Comparison of ENCODE assay signal across 19 cellular contexts in genomic region chr14:94379291-94380224, GRCh38. TPM values are rescaled to one million over a fixed set of nuclear protein-coding genes. Genes with fewer than 3 reads are reported as not detected.
"Had no signal": no experiment of that assay in that cellular context is flagged by ENCODE, and none has a peak within 500 bp of the region (broad histone marks: within the 10 kb centered on the region; RNA-seq: fewer than 3 reads in every experiment).

No MANE protein-coding gene starts in this region.

- H3K4me3 ChIP-seq: hepatocyte, lower lobe of right lung, SJCRH30, spleen, suprapubic skin, upper lobe of left lung had no signal

- H3K9me3 ChIP-seq: lower lobe of right lung, SJCRH30, spleen, suprapubic skin, upper lobe of left lung had no signal

- DNase-seq: central memory CD4-positive, alpha-beta T cell; cortex of kidney; erythroblast; kidney glomerular epithelial cell; lower lobe of right lung; naive thymus-derived CD4-positive, alpha-beta T cell; nucleus accumbens; right cardiac atrium; SJCRH30; spleen; stimulated activated CD4-positive, alpha-beta T cell treated with anti-CD3 and anti-CD28 coated beads, Interleukin-1b, Interleukin-23, amount 100 ng/mL, for 48 hours; stimulated activated naive B cell treated with anti-CD40 and anti-IgM and Interleukin-4, amounts not matched to agents 10 μg/mL and 1 μg/mL and 100 μg/mL, for 72 hours; T-helper 9 cell; upper lobe of left lung had no signal

- H3K27ac ChIP-seq: hepatocyte, lower lobe of right lung, SJCRH30, spleen, suprapubic skin, upper lobe of left lung, VCaP had no signal

- H3K27me3 Mint-ChIP-seq: progenitor cell of endocrine pancreas had no signal

- H3K9me3 Mint-ChIP-seq: stimulated activated naive B cell treated with anti-CD40 and anti-IgM and Interleukin-4, amounts not matched to agents 10 μg/mL and 1 μg/mL and 100 μg/mL, for 72 hours had no signal

- ATAC-seq: lower lobe of right lung; naive thymus-derived CD4-positive, alpha-beta T cell; right cardiac atrium; stimulated activated naive B cell treated with anti-CD40 and anti-IgM and Interleukin-4, amounts not matched to agents 10 μg/mL and 1 μg/mL and 100 μg/mL, for 72 hours had no signal

- H3K27ac Mint-ChIP-seq: naive thymus-derived CD4-positive, alpha-beta T cell; progenitor cell of endocrine pancreas; stimulated activated naive B cell treated with anti-CD40 and anti-IgM and Interleukin-4, amounts not matched to agents 10 μg/mL and 1 μg/mL and 100 μg/mL, for 72 hours had no signal

- H3K27me3 ChIP-seq: hepatocyte, SJCRH30, spleen, suprapubic skin, upper lobe of left lung had no signal

- H2AFZ ChIP-seq: hepatocyte had no signal

- H3K4me1 ChIP-seq: SJCRH30, suprapubic skin had no signal

- H3K36me3 Mint-ChIP-seq: naive thymus-derived CD4-positive, alpha-beta T cell; stimulated activated naive B cell treated with anti-CD40 and anti-IgM and Interleukin-4, amounts not matched to agents 10 μg/mL and 1 μg/mL and 100 μg/mL, for 72 hours had no signal

- H3K4me3 Mint-ChIP-seq: naive thymus-derived CD4-positive, alpha-beta T cell; stimulated activated naive B cell treated with anti-CD40 and anti-IgM and Interleukin-4, amounts not matched to agents 10 μg/mL and 1 μg/mL and 100 μg/mL, for 72 hours had no signal

- H3K4me1 Mint-ChIP-seq: stimulated activated naive B cell treated with anti-CD40 and anti-IgM and Interleukin-4, amounts not matched to agents 10 μg/mL and 1 μg/mL and 100 μg/mL, for 72 hours had no signal

- H3K4me2 ChIP-seq: hepatocyte had no signal

- H3K36me3 ChIP-seq: SJCRH30, suprapubic skin had no signal

RNA-seq across cellular contexts. Expression of gene SERPINA1, which starts 8.8 kb away (rescaled TPM):
- total RNA-seq: SJCRH30 had no signal

RNA-seq across cellular contexts. Expression of gene SERPINA2, which starts 13.1 kb away (rescaled TPM):
- total RNA-seq: hepatocyte; lower lobe of right lung; naive thymus-derived CD4-positive, alpha-beta T cell; progenitor cell of endocrine pancreas; right cardiac atrium; SJCRH30; spleen; suprapubic skin; upper lobe of left lung had no signal
- polyA plus RNA-seq: adipose tissue; hepatocyte; naive thymus-derived CD4-positive, alpha-beta T cell; right cardiac atrium; spleen had no signal

RNA-seq across cellular contexts. Expression of gene SERPINA6, which starts 56.4 kb away (rescaled TPM):
- total RNA-seq: naive thymus-derived CD4-positive, alpha-beta T cell; right cardiac atrium; SJCRH30; spleen had no signal
- polyA plus RNA-seq: naive thymus-derived CD4-positive, alpha-beta T cell; right cardiac atrium; spleen had no signal
